ENCODE assay signal across 12 cellular contexts in genomic region chr3:172101107-172101506, GRCh38.
DNase-seq lines count a peak whose midpoint lies in the region; ATAC-seq and TF ChIP-seq lines count a peak whose summit lies in the region.
"Had no signal": no experiment of that assay in that cellular context is flagged by ENCODE, and none has a peak within 500 bp of the region (broad histone marks: within the 10 kb centered on the region; RNA-seq: fewer than 3 reads in every experiment).

No MANE protein-coding gene starts in this region.

- H4K20me1 ChIP-seq in KMS-11 (ENCODE audit: insufficient read depth): no peaks in the 10 kb centered on the region

- H3K4me3 Mint-ChIP-seq in progenitor cell of endocrine pancreas (ENCODE audit: low read depth): no peak overlapping the region
- H3K4me3 Mint-ChIP-seq: activated naive CD8-positive, alpha-beta T cell treated with anti-CD3 and anti-CD28 coated beads for 36 hours; neural progenitor cell had no signal

- peak overlapping the region; percentile 72; the same call in 1 of the 2 replicates for H3K9ac ChIP-seq in KMS-11
- no peak overlapping the region for H3K9ac ChIP-seq in trophoblast cell (ENCODE audit: low read length)
- H3K9ac ChIP-seq: neural progenitor cell had no signal

- H3K9me3 ChIP-seq in trophoblast cell (ENCODE audit: insufficient read depth, low read depth, low read length): no peaks in the 10 kb centered on the region

- H3K27me3 Mint-ChIP-seq in progenitor cell of endocrine pancreas: no peaks in the 10 kb centered on the region
- H3K27me3 Mint-ChIP-seq: activated naive CD8-positive, alpha-beta T cell treated with anti-CD3 and anti-CD28 coated beads for 36 hours had no signal

- no peak overlapping the region for H2AK5ac ChIP-seq in trophoblast cell (ENCODE audit: low read length)

- no peak for TF ChIP-seq CTCF in KMS-11 (conservative IDR thresholded peaks at IDR 0.05; ENCODE audit: low read depth, low read length)
- no peak for TF ChIP-seq CTCF in progenitor cell of endocrine pancreas (IDR thresholded peaks at IDR 0.05; ENCODE audit: unreplicated experiment)

- H3K79me2 ChIP-seq in KMS-11 (ENCODE audit: insufficient read depth, low read depth): peaks cover 90% of the 10 kb centered on the region
- peaks cover 3% of the 10 kb centered on the region for H3K79me2 ChIP-seq in trophoblast cell (ENCODE audit: control insufficient read depth, insufficient read depth, low read length, poor library complexity)

- DNase-seq in progenitor cell of endocrine pancreas (ENCODE audit: low spot score, unreplicated experiment) (no peak), SIG-M5 treated with dmso at 0.1 percent for 504 hours (lab: John Stamatoyannopoulos, UW; ENCODE audit: unreplicated experiment) (no peak), trophoblast cell (no peak)
- no peak for DNase-seq in activated CD4-positive, alpha-beta T cell treated with anti-CD3 and anti-CD28 coated beads for 48 hours
- DNase-seq: activated naive CD8-positive, alpha-beta T cell treated with anti-CD3 and anti-CD28 coated beads for 36 hours; H7; stimulated activated CD4-positive, alpha-beta T cell treated with anti-CD3 and anti-CD28 coated beads, Interleukin-4, amount 100 ng/mL, for 1 hour; WERI-Rb-1 had no signal

- H3K4me2 ChIP-seq in KMS-11 (peak overlapping the region; percentile 91), trophoblast cell (ENCODE audit: low read length) (no peak overlapping the region)
- H3K4me2 ChIP-seq: neural progenitor cell had no signal

- H3K23ac ChIP-seq in trophoblast cell (ENCODE audit: low read length): no peak overlapping the region

- peak overlapping the region; percentile 82 for H3K27ac Mint-ChIP-seq in progenitor cell of endocrine pancreas
- H3K27ac Mint-ChIP-seq: activated naive CD8-positive, alpha-beta T cell treated with anti-CD3 and anti-CD28 coated beads for 36 hours; neural progenitor cell had no signal

- no CpG with 5 or more reads among the region's 3 CpGs for WGBS in trophoblast cell (ENCODE audit: extremely low coverage, insufficient coverage, insufficient read length)

- H2AFZ ChIP-seq in KMS-11 (ENCODE audit: low read depth) (no peak overlapping the region), trophoblast cell (ENCODE audit: insufficient read depth, low read length, poor library complexity) (no peak overlapping the region)
- H2AFZ ChIP-seq: neural progenitor cell had no signal

- no peaks in the 10 kb centered on the region for H3K36me3 ChIP-seq in KMS-11 (ENCODE audit: insufficient read depth)
- peaks cover 0 to 3% of the 10 kb centered on the region in 2 experiments for H3K36me3 ChIP-seq in trophoblast cell (ENCODE audit: control insufficient read depth in 1 of 2, insufficient read depth in 2 of 2, low read length in 2 of 2)
- H3K36me3 ChIP-seq: neural progenitor cell, WERI-Rb-1 had no signal

- no peaks in the 10 kb centered on the region for H3K36me3 Mint-ChIP-seq in progenitor cell of endocrine pancreas (ENCODE audit: insufficient read depth)

- H4K91ac ChIP-seq in trophoblast cell (ENCODE audit: low read depth, low read length): no peak overlapping the region

- peaks cover 2% of the 10 kb centered on the region for H3K79me1 ChIP-seq in trophoblast cell (ENCODE audit: low read length)

- no peak overlapping the region for H4K8ac ChIP-seq in trophoblast cell (ENCODE audit: low read depth, low read length)

- peaks cover 86% of the 10 kb centered on the region for H3K4me1 Mint-ChIP-seq in progenitor cell of endocrine pancreas (ENCODE audit: low read depth)

- H3K9me3 Mint-ChIP-seq in progenitor cell of endocrine pancreas (ENCODE audit: low read depth): no peaks in the 10 kb centered on the region
- H3K9me3 Mint-ChIP-seq: activated naive CD8-positive, alpha-beta T cell treated with anti-CD3 and anti-CD28 coated beads for 36 hours had no signal

- H2BK120ac ChIP-seq in trophoblast cell (ENCODE audit: insufficient read depth, low read length, poor library complexity): no peak overlapping the region

- H3K27ac ChIP-seq in KMS-11 (peak overlapping the region; percentile 96), trophoblast cell (ENCODE audit: low read depth, low read length) (no peak overlapping the region)
- H3K27ac ChIP-seq: neural progenitor cell, WERI-Rb-1 had no signal

- no peak overlapping the region for H3K4ac ChIP-seq in trophoblast cell (ENCODE audit: low read depth, low read length)

- H2BK5ac ChIP-seq in trophoblast cell (ENCODE audit: low read depth, low read length, poor library complexity): no peak overlapping the region

- H3K14ac ChIP-seq in trophoblast cell (ENCODE audit: low read length): no peak overlapping the region

- no peak overlapping the region for H3K18ac ChIP-seq in trophoblast cell (ENCODE audit: low read length)

- H3K27me3 ChIP-seq in KMS-11 (ENCODE audit: insufficient read depth, low read depth) (no peaks in the 10 kb centered on the region), trophoblast cell (ENCODE audit: insufficient read depth, low read length) (no peaks in the 10 kb centered on the region)
- H3K27me3 ChIP-seq: neural progenitor cell had no signal

- H3K4me1 ChIP-seq in KMS-11 (ENCODE audit: low read depth, poor library complexity, severe bottlenecking) (peaks cover 100% of the 10 kb centered on the region), trophoblast cell (ENCODE audit: control insufficient read depth in 1 of 2, insufficient read depth in 2 of 2, low read length in 2 of 2) (peaks cover 2 to 8% of the 10 kb centered on the region in 2 experiments)

- no peak overlapping the region for H4K12ac ChIP-seq in trophoblast cell (ENCODE audit: low read depth, low read length)

- ATAC-seq in GM19043 (IDR thresholded peaks at IDR 0.05; ENCODE audit: low read depth, unreplicated experiment) (peak; percentile 45), HG02610 (IDR thresholded peaks at IDR 0.05; ENCODE audit: unreplicated experiment) (peak; percentile 49)

- H3K4me3 ChIP-seq in KMS-11 (IDR thresholded peaks at IDR 0.05; ENCODE audit: insufficient read depth, low read depth, low read length) (no peak overlapping the region), trophoblast cell (ENCODE audit: low read depth, low read length) (no peak overlapping the region)
- H3K4me3 ChIP-seq: neural progenitor cell had no signal

- no peak overlapping the region for H2BK12ac ChIP-seq in trophoblast cell (ENCODE audit: low read length)
